ENCODE assay signal across 1 cellular context in genomic region chr11:68457898-68458249, GRCh38.
TF ChIP-seq lines count a peak whose summit lies in the region.

No MANE protein-coding gene starts in this region.

TF ChIP-seq in HepG2, 621 proteins besides CTCF, POLR2A, EP300 and RAD21 (continued from another document and continues in another):
- TF ChIP-seq DZIP1 (CRISPR knock-in tag; IDR thresholded peaks at IDR 0.05) (no peak), TBX2 (CRISPR knock-in tag; IDR thresholded peaks at IDR 0.05; ENCODE audit: borderline replicate concordance) (no peak), KDM3A (CRISPR knock-in tag; IDR thresholded peaks at IDR 0.05; ENCODE audit: low read depth) (no peak), PCBP2 (optimal IDR thresholded peaks at IDR 0.05; ENCODE audit: low read depth, low read length, poor library complexity, severe bottlenecking) (no peak), NFRKB (IDR thresholded peaks at IDR 0.05) (no peak), ELK4 (CRISPR knock-in tag; IDR thresholded peaks at IDR 0.05; ENCODE audit: borderline replicate concordance) (no peak), TEAD3 (CRISPR knock-in tag; optimal IDR thresholded peaks at IDR 0.05; ENCODE audit: borderline replicate concordance) (peak; percentile 26), YY1 (IDR thresholded peaks at IDR 0.05; ENCODE audit: insufficient read depth, insufficient replicate concordance, low read depth, low read length) (peak; percentile 52), ZNF589 (CRISPR knock-in tag; conservative IDR thresholded peaks at IDR 0.05) (no peak), NPAS2 (CRISPR knock-in tag; IDR thresholded peaks at IDR 0.05; ENCODE audit: borderline replicate concordance) (no peak), TFAP4 (IDR thresholded peaks at IDR 0.05; ENCODE audit: borderline replicate concordance, low read depth) (0 out of 2 replicates have a peak, but pooled peaks have one; percentile 21), ZNF749 (CRISPR knock-in tag; IDR thresholded peaks at IDR 0.05; ENCODE audit: borderline replicate concordance) (no peak), KLF9 (CRISPR knock-in tag; IDR thresholded peaks at IDR 0.05; ENCODE audit: low read depth) (no peak), ZNF850 (CRISPR knock-in tag; conservative IDR thresholded peaks at IDR 0.05) (no peak), ZNF501 (CRISPR knock-in tag; IDR thresholded peaks at IDR 0.05) (0 out of 2 replicates have a peak, but pooled peaks have one; percentile 5), SP1 (IDR thresholded peaks at IDR 0.05) (no peak), SP1 (CRISPR knock-in tag; IDR thresholded peaks at IDR 0.05) (no peak), CC2D1A (CRISPR knock-in tag; IDR thresholded peaks at IDR 0.05) (no peak), ZNF704 (CRISPR knock-in tag; IDR thresholded peaks at IDR 0.05; ENCODE audit: borderline replicate concordance) (no peak), KLF12 (CRISPR knock-in tag; IDR thresholded peaks at IDR 0.05; ENCODE audit: borderline replicate concordance) (no peak), KIAA2018 (CRISPR knock-in tag; IDR thresholded peaks at IDR 0.05; ENCODE audit: borderline replicate concordance) (no peak), MYC (CRISPR knock-in tag; IDR thresholded peaks at IDR 0.05; ENCODE audit: borderline replicate concordance) (no peak), IRF9 (CRISPR knock-in tag; IDR thresholded peaks at IDR 0.05; ENCODE audit: borderline replicate concordance) (no peak), ZNF724P (CRISPR knock-in tag; IDR thresholded peaks at IDR 0.05; ENCODE audit: borderline replicate concordance) (no peak), MZF1 (CRISPR knock-in tag; IDR thresholded peaks at IDR 0.05; ENCODE audit: borderline replicate concordance) (no peak), FIP1L1 (IDR thresholded peaks at IDR 0.05; ENCODE audit: borderline replicate concordance, insufficient read depth, low read depth, low read length) (no peak), GABPA (IDR thresholded peaks at IDR 0.05; ENCODE audit: low read depth, low read length) (peak; percentile 15; the same call in 1 of the 2 replicates), GABPA (CRISPR knock-in tag; IDR thresholded peaks at IDR 0.05; ENCODE audit: low read depth) (peak; percentile 61), ZKSCAN5 (CRISPR knock-in tag; IDR thresholded peaks at IDR 0.05) (no peak), DR1 (CRISPR knock-in tag; IDR thresholded peaks at IDR 0.05) (no peak), CREB3 (CRISPR knock-in tag; IDR thresholded peaks at IDR 0.05) (no peak), ZNF597 (CRISPR knock-in tag; IDR thresholded peaks at IDR 0.05) (no peak), EEA1 (CRISPR knock-in tag; IDR thresholded peaks at IDR 0.05; ENCODE audit: borderline replicate concordance) (no peak), LBX2 (CRISPR knock-in tag; IDR thresholded peaks at IDR 0.05; ENCODE audit: borderline replicate concordance) (no peak), CHD2 (IDR thresholded peaks at IDR 0.05; ENCODE audit: low read depth, low read length) (no peak), ZNF737 (CRISPR knock-in tag; IDR thresholded peaks at IDR 0.05; ENCODE audit: borderline replicate concordance) (no peak), NR1H2 (CRISPR knock-in tag; IDR thresholded peaks at IDR 0.05; ENCODE audit: borderline replicate concordance, low read depth) (no peak), FOXP4 (CRISPR knock-in tag; IDR thresholded peaks at IDR 0.05) (no peak), ZC3H4 (CRISPR knock-in tag; IDR thresholded peaks at IDR 0.05; ENCODE audit: borderline replicate concordance) (no peak)
